In the genomic region with DNA sequence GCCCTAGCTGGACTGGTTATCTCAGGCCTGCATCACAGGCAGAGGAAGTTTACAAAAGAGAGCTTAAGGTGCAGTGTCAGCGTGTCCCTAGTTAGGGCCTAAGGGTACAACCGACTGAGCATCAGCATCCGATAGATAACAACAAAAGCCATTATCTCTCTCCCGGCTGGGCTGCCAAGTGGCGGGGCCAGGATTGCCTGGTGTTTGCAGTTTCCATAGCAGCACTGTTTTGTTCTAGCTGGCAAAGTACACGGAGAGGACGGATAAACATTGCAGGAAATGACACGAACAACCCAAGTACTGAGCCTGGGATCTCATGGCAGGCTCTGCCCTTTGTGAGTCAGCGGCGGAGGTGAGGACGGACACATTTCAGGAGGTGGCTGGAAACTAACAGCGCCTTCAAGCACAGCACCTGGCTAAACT, we compare ENCODE assay signal across 7 cellular contexts.
DNase-seq lines count a peak whose midpoint lies in the region; ATAC-seq and TF ChIP-seq lines count a peak whose summit lies in the region.

No MANE protein-coding gene starts in this region.

- H4K8ac ChIP-seq in neuronal stem cell (ENCODE audit: low read depth, low read length) = no peak overlapping the region

- no peaks in the 10 kb centered on the region for H3K79me1 ChIP-seq in neuronal stem cell (ENCODE audit: low read depth, low read length)

- no peak overlapping the region for H2BK120ac ChIP-seq in neuronal stem cell (ENCODE audit: low read depth, low read length)

- peak overlapping the region; percentile 23 for H3K4me2 ChIP-seq in neuronal stem cell (ENCODE audit: insufficient read depth, low read length, poor library complexity, severe bottlenecking)

- no peaks in the 10 kb centered on the region for H3K4me1 Mint-ChIP-seq in effector memory CD8-positive, alpha-beta T cell (ENCODE audit: low read depth in 2 of 2)

- no peaks in the 10 kb centered on the region for H3K36me3 ChIP-seq in neuronal stem cell (replicated peaks in 1 of 2; ENCODE audit: control insufficient read depth in 2 of 2, insufficient read depth in 2 of 2, low read length in 2 of 2)

- H3K9ac ChIP-seq in neuronal stem cell (ENCODE audit: low read depth, low read length, poor library complexity) = no peak overlapping the region

- H3K9me3 ChIP-seq in neuronal stem cell (replicated peaks in 1 of 2; ENCODE audit: control insufficient read depth in 2 of 2, insufficient read depth in 1 of 2, low read depth in 1 of 2, low read length in 2 of 2) = no peaks in the 10 kb centered on the region

- H3K9me3 Mint-ChIP-seq in effector memory CD8-positive, alpha-beta T cell = no peaks in the 10 kb centered on the region

- no peak overlapping the region for H3K18ac ChIP-seq in neuronal stem cell (ENCODE audit: low read length)

- no peak for ATAC-seq in effector memory CD8-positive, alpha-beta T cell (replicated peaks)
- no peak for ATAC-seq in GM18858 (IDR thresholded peaks at IDR 0.05; ENCODE audit: unreplicated experiment)

- no peak overlapping the region for H2BK12ac ChIP-seq in neuronal stem cell (ENCODE audit: low read length)

- H3K27me3 ChIP-seq in neuronal stem cell (ENCODE audit: control insufficient read depth in 3 of 3, insufficient read depth in 3 of 3, low read depth in 1 of 3, low read length in 3 of 3) = peaks cover 0 to 2% (median 0%) of the 10 kb centered on the region in 3 experiments

- H2AK5ac ChIP-seq in neuronal stem cell (ENCODE audit: low read depth, low read length) = no peak overlapping the region

- H4K91ac ChIP-seq in neuronal stem cell (ENCODE audit: low read depth, low read length, poor library complexity) = no peak overlapping the region

- H3K4ac ChIP-seq in neuronal stem cell (ENCODE audit: low read length) = no peak overlapping the region

- peak; percentile 96 for DNase-seq in LNCaP clone FGC (ENCODE audit: low read depth)
- peak; percentile 21 for DNase-seq in SK-N-DZ (ENCODE audit: low spot score)
- peak; percentile 81 for DNase-seq in fibroblast of villous mesenchyme (ENCODE audit: low read depth)
- peak; percentile 67 for DNase-seq in neuronal stem cell (ENCODE audit: low spot score)
- no peak for DNase-seq in effector memory CD8-positive, alpha-beta T cell
- DNase-seq in activated T-cell treated with anti-CD3 and anti-CD28 coated beads, Interleukin-2, amount 50 U/mL, for 1 hour = no peak

- TF ChIP-seq CTCF in LNCaP clone FGC (IDR thresholded peaks at IDR 0.05; ENCODE audit: control insufficient read depth, extremely low read depth, insufficient read depth) = no peak
- TF ChIP-seq CTCF in fibroblast of villous mesenchyme (IDR thresholded peaks at IDR 0.05; ENCODE audit: insufficient read depth, low read depth, low read length) = no peak

- peaks cover 9 to 14% of the 10 kb centered on the region in 2 donors for H3K4me1 ChIP-seq in neuronal stem cell (ENCODE audit: control insufficient read depth in 2 of 2, insufficient read depth in 1 of 2, low read depth in 1 of 2, low read length in 2 of 2)

- peak overlapping the region; percentile 69 for H2AFZ ChIP-seq in neuronal stem cell (ENCODE audit: low read length)

- no peak overlapping the region for H2BK5ac ChIP-seq in neuronal stem cell (ENCODE audit: low read length)

- H3K4me3 ChIP-seq in LNCaP clone FGC (ENCODE audit: low read depth, low read length) = peak overlapping the region; percentile 40
- H3K4me3 ChIP-seq in fibroblast of villous mesenchyme (ENCODE audit: low read depth, low read length) = no peak overlapping the region
- no peak overlapping the region for H3K4me3 ChIP-seq in neuronal stem cell (ENCODE audit: low read length in 2 of 2)

- no CpG with 5 or more reads among the region's 12 CpGs for WGBS in neuronal stem cell (ENCODE audit: extremely low coverage in 2 of 2, insufficient read length in 2 of 2, insufficient replicate concordance in 1 of 2), 2 donors

- H3K27ac Mint-ChIP-seq in effector memory CD8-positive, alpha-beta T cell = no peak overlapping the region

- no peak overlapping the region for H3K4me3 Mint-ChIP-seq in effector memory CD8-positive, alpha-beta T cell

- H3K23ac ChIP-seq in neuronal stem cell (ENCODE audit: low read depth, low read length, poor library complexity) = no peak overlapping the region

- H3K36me3 Mint-ChIP-seq in effector memory CD8-positive, alpha-beta T cell (ENCODE audit: insufficient read depth) = no peaks in the 10 kb centered on the region

- no peak overlapping the region for H2BK15ac ChIP-seq in neuronal stem cell (ENCODE audit: low read length)

- peaks cover 5 to 17% of the 10 kb centered on the region in 2 donors for H3K27me3 Mint-ChIP-seq in effector memory CD8-positive, alpha-beta T cell

- no peak overlapping the region for H3K14ac ChIP-seq in neuronal stem cell (ENCODE audit: low read length)

- no peak overlapping the region for H3K27ac ChIP-seq in neuronal stem cell (replicated peaks; ENCODE audit: low read length)

Comparison
In these comparisons a context has a peak if more than half of its experiments do, and no peak if none do; other contexts are left out.
1. DNase-seq: peak in LNCaP clone FGC (single experiment), SK-N-DZ (single experiment), fibroblast of villous mesenchyme (single experiment) and neuronal stem cell (single experiment); none in effector memory CD8-positive, alpha-beta T cell (0 of 3) and activated T-cell treated with anti-CD3 and anti-CD28 coated beads, Interleukin-2, amount 50 U/mL, for 1 hour (single experiment).